ENCODE assay signal across 8 cellular contexts in genomic region chr10:17026686-17027485, GRCh38.
DNase-seq lines count a peak whose midpoint lies in the region; ATAC-seq and TF ChIP-seq lines count a peak whose summit lies in the region.

No MANE protein-coding gene starts in this region.

- no peak for TF ChIP-seq CTCF in natural killer cell (IDR thresholded peaks at IDR 0.05)

- peaks cover 61 to 75% of the 10 kb centered on the region in 2 donors for H3K4me1 Mint-ChIP-seq in natural killer cell

- intact Hi-C loops in natural killer cell (cut with micrococcal nuclease) = loop anchor here (2.0 to 10.0 kb wide), 5 partner anchors 190 to 1628 kb away; partner anchors contain the start of genes ARL5B, NSUN6 and ST8SIA6

- peak overlapping the region; percentile 97 for H3K27ac Mint-ChIP-seq in natural killer cell

- H3K9me3 Mint-ChIP-seq in natural killer cell = no peaks in the 10 kb centered on the region

- H3K27me3 Mint-ChIP-seq in natural killer cell (ENCODE audit: low read depth in 2 of 2) = no peaks in the 10 kb centered on the region

- H3K36me3 Mint-ChIP-seq in natural killer cell = no peaks in the 10 kb centered on the region

- DNase-seq in LHCN-M2 (ENCODE audit: low read depth) (peak; percentile 94), natural killer cell (peak; percentile 60), NCI-H146 treated with DMSO at 0.1 percent for 48 hours (lab: John Stamatoyannopoulos, UW; ENCODE audit: unreplicated experiment) (no peak), NCI-H1930 (lab: John Stamatoyannopoulos, UW) (no peak), AG08396 (ENCODE audit: low spot score) (no peak), HT-29 (ENCODE audit: low spot score) (no peak)
- peak; percentile 46 for DNase-seq in activated T-helper 9 cell treated with anti-CD3 and anti-CD28 coated beads, Interleukin-2, amount 50 U/mL, for 16 hours (ENCODE audit: low read depth)

- peak; percentile 45 for ATAC-seq in GM21390 (IDR thresholded peaks at IDR 0.05; ENCODE audit: unreplicated experiment)
- peak; percentile 59 to 80 (median 69) for ATAC-seq in natural killer cell

- peak overlapping the region; percentile 83 for H3K4me3 Mint-ChIP-seq in natural killer cell

Comparison
In these comparisons a context has a peak if more than half of its experiments do, and no peak if none do; other contexts are left out.
1. DNase-seq: peak in LHCN-M2 (single experiment), activated T-helper 9 cell treated with anti-CD3 and anti-CD28 coated beads, Interleukin-2, amount 50 U/mL, for 16 hours (single experiment) and natural killer cell (single experiment); none in NCI-H146 treated with DMSO at 0.1 percent for 48 hours (single experiment), NCI-H1930 (0 of 2), AG08396 (single experiment) and HT-29 (single experiment).